Comparison of ENCODE assay signal across 8 cellular contexts in the genomic region with DNA sequence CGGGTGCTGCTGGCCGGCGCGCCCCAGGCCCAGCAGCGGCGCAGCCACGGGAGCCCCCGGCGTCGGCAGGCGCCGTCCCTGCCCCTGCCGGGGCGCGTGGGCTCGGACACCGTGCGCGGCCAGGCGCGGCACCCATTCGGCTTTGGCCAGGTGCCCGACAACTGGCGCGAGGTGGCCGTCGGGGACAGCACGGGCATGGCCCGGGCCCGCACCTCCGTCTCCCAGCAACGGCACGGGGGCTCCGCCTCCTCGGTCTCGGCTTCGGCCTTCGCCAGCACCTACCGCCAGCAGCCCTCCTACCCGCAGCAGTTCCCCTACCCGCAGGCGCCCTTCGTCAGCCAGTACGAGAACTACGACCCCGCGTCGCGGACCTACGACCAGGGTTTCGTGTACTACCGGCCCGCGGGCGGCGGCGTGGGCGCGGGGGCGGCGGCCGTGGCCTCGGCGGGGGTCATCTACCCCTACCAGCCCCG. TPM values are rescaled to one million over a fixed set of nuclear protein-coding genes. Genes with fewer than 3 reads are reported as not detected.
DNase-seq lines count a peak whose midpoint lies in the region; ATAC-seq and TF ChIP-seq lines count a peak whose summit lies in the region.

No MANE protein-coding gene starts in this region.

- peak overlapping the region; percentile 47 for H3K4me3 Mint-ChIP-seq in stimulated activated naive CD8-positive, alpha-beta T cell treated with anti-CD3 and anti-CD28 coated beads, Interleukin-15, Interleukin-2, amounts not matched to agents 100 ng/mL and 50 ng/mL, for 24 hours

- H3K4me1 ChIP-seq in A673 (ENCODE audit: insufficient read depth, low read length, poor library complexity, severe bottlenecking) (peaks cover 50% of the 10 kb centered on the region), duodenal mucosa (ENCODE audit: control insufficient read depth in 1 of 2, insufficient read depth in 2 of 2, low read length in 2 of 2) (peaks cover 33 to 43% of the 10 kb centered on the region in 2 donors), mesenchymal stem cell (ENCODE audit: control insufficient read depth, insufficient read depth, low read depth, low read length) (peaks cover 65% of the 10 kb centered on the region)

- TF ChIP-seq CTCF in A673 (conservative IDR thresholded peaks at IDR 0.05; ENCODE audit: low read depth, low read length) = no peak
- no peak for TF ChIP-seq CTCF in VCaP (conservative IDR thresholded peaks at IDR 0.05)

- peaks cover 6% of the 10 kb centered on the region for H3K27me3 Mint-ChIP-seq in stimulated activated naive CD8-positive, alpha-beta T cell treated with anti-CD3 and anti-CD28 coated beads, Interleukin-15, Interleukin-2, amounts not matched to agents 100 ng/mL and 50 ng/mL, for 24 hours

- ATAC-seq in GM21717 (IDR thresholded peaks at IDR 0.05; ENCODE audit: unreplicated experiment) = no peak

- BruUV-seq in A673 (replicated peaks; lab: Mats Ljungman, UMichigan) = no TSS peak

- H3K4me1 Mint-ChIP-seq in stimulated activated naive CD8-positive, alpha-beta T cell treated with anti-CD3 and anti-CD28 coated beads, Interleukin-15, Interleukin-2, amounts not matched to agents 100 ng/mL and 50 ng/mL, for 24 hours (ENCODE audit: low read depth) = peaks cover 29% of the 10 kb centered on the region

- H3K27me3 ChIP-seq in A673 (replicated peaks; ENCODE audit: insufficient read depth, low read depth, low read length, poor library complexity) = no peaks in the 10 kb centered on the region
- H3K27me3 ChIP-seq in duodenal mucosa (ENCODE audit: control insufficient read depth in 1 of 2, insufficient read depth in 2 of 2, low read length in 2 of 2) = no peaks in the 10 kb centered on the region
- H3K27me3 ChIP-seq in mesenchymal stem cell (ENCODE audit: control insufficient read depth in 1 of 2, insufficient read depth in 1 of 2, low read length in 2 of 2) = no peaks in the 10 kb centered on the region

- H4K8ac ChIP-seq in mesenchymal stem cell (ENCODE audit: low read length) = peak overlapping the region; percentile 66

- intact Hi-C loops in A673 (cut with micrococcal nuclease; ENCODE audit: unreplicated experiment) = no loop called here

- H3K9ac ChIP-seq in duodenal mucosa (ENCODE audit: low read depth in 1 of 2, low read length in 2 of 2) (peak overlapping the region; percentile 54), mesenchymal stem cell (ENCODE audit: low read length) (peak overlapping the region; percentile 90)

- H2BK5ac ChIP-seq in mesenchymal stem cell (ENCODE audit: low read depth, low read length, poor library complexity, severe bottlenecking) = peak overlapping the region; percentile 39

- H3K27ac ChIP-seq in A673 (ENCODE audit: low read depth, low read length, poor library complexity, severe bottlenecking) (peak overlapping the region; percentile 89), VCaP (peak overlapping the region; percentile 99), duodenal mucosa (ENCODE audit: low read depth, low read length) (peak overlapping the region; percentile 20), mesenchymal stem cell (ENCODE audit: low read length, poor library complexity, severe bottlenecking) (peak overlapping the region; percentile 96)

- H3K27ac Mint-ChIP-seq in stimulated activated naive CD8-positive, alpha-beta T cell treated with anti-CD3 and anti-CD28 coated beads, Interleukin-15, Interleukin-2, amounts not matched to agents 100 ng/mL and 50 ng/mL, for 24 hours = no peak overlapping the region

- H2AFZ ChIP-seq in mesenchymal stem cell (ENCODE audit: low read depth, low read length) = peak overlapping the region; percentile 60

- peak; percentile 54 for DNase-seq in A673 (ENCODE audit: low spot score)
- peak; percentile 57 for DNase-seq in HK-2 (ENCODE audit: unreplicated experiment)
- peak; percentile 54 for DNase-seq in mesenchymal stem cell
- no peak for DNase-seq in putamen (ENCODE audit: low spot score)

- H3K4me2 ChIP-seq in mesenchymal stem cell (ENCODE audit: low read length, poor library complexity, severe bottlenecking) = peak overlapping the region; percentile 85

- H4K91ac ChIP-seq in mesenchymal stem cell (ENCODE audit: low read length) = peak overlapping the region; percentile 95

- H3K4me3 ChIP-seq in A673 (ENCODE audit: low read depth, low read length, poor library complexity, severe bottlenecking) (peak overlapping the region; percentile 86), duodenal mucosa (ENCODE audit: low read depth in 1 of 2, low read length in 2 of 2) (peak overlapping the region; percentile 68 to 70), mesenchymal stem cell (ENCODE audit: insufficient read depth in 1 of 2, low read depth in 1 of 2, low read length in 2 of 2) (peak overlapping the region; percentile 77 to 96)

- peaks cover 2% of the 10 kb centered on the region for H3K79me1 ChIP-seq in mesenchymal stem cell (replicated peaks; ENCODE audit: low read length, poor library complexity, severe bottlenecking)

- no peaks in the 10 kb centered on the region for H3K9me3 Mint-ChIP-seq in stimulated activated naive CD8-positive, alpha-beta T cell treated with anti-CD3 and anti-CD28 coated beads, Interleukin-15, Interleukin-2, amounts not matched to agents 100 ng/mL and 50 ng/mL, for 24 hours

- peak overlapping the region; percentile 90 to 95 for H3K18ac ChIP-seq in mesenchymal stem cell (ENCODE audit: low read depth in 1 of 2, low read length in 2 of 2)

- H3K9me3 ChIP-seq in A673 (ENCODE audit: low read depth, low read length, poor library complexity, severe bottlenecking) (no peaks in the 10 kb centered on the region), duodenal mucosa (ENCODE audit: control insufficient read depth in 1 of 2, low read length in 2 of 2) (no peaks in the 10 kb centered on the region), mesenchymal stem cell (ENCODE audit: control insufficient read depth, low read length) (no peaks in the 10 kb centered on the region)

- WGBS in mesenchymal stem cell = under 1% methylated on average over 50 of the region's 65 CpGs

- H3K36me3 ChIP-seq in A673 (ENCODE audit: insufficient read depth, low read length, poor library complexity, severe bottlenecking) = peaks cover 9% of the 10 kb centered on the region
- H3K36me3 ChIP-seq in duodenal mucosa (ENCODE audit: control insufficient read depth in 1 of 2, insufficient read depth in 2 of 2, low read length in 2 of 2) = no peaks in the 10 kb centered on the region
- H3K36me3 ChIP-seq in mesenchymal stem cell (ENCODE audit: control insufficient read depth in 1 of 2, insufficient read depth in 2 of 2, low read depth in 1 of 2, low read length in 2 of 2) = peaks cover 8 to 25% of the 10 kb centered on the region in 2 experiments

- peak overlapping the region; percentile 33 to 88 for H2BK12ac ChIP-seq in mesenchymal stem cell (ENCODE audit: low read length in 2 of 2)

- peak overlapping the region in 1 of 2 experiments; percentile 91 for H3K23ac ChIP-seq in mesenchymal stem cell (ENCODE audit: low read length in 2 of 2)

- H2BK15ac ChIP-seq in mesenchymal stem cell (ENCODE audit: low read depth, poor library complexity, severe bottlenecking) = peak overlapping the region; percentile 97

- peak overlapping the region; percentile 24 for H2AK5ac ChIP-seq in mesenchymal stem cell (ENCODE audit: low read length, severe bottlenecking)

- peak overlapping the region; percentile 76 for H2BK120ac ChIP-seq in mesenchymal stem cell (ENCODE audit: low read depth, low read length)

- CTCF ChIA-PET in A673 (lab: Charles Lee) = interaction anchor here (0.7 to 1.6 kb wide), 5 partner anchors 14 to 53 kb away, joined by 3 to 6 read pairs (median 6); no protein-coding TSS in a partner anchor

- H3K4ac ChIP-seq in mesenchymal stem cell (ENCODE audit: low read depth in 1 of 2, low read length in 2 of 2) = peak overlapping the region; percentile 60 to 91

- no peaks in the 10 kb centered on the region for H3K36me3 Mint-ChIP-seq in stimulated activated naive CD8-positive, alpha-beta T cell treated with anti-CD3 and anti-CD28 coated beads, Interleukin-15, Interleukin-2, amounts not matched to agents 100 ng/mL and 50 ng/mL, for 24 hours (ENCODE audit: low read depth)

- POLR2A ChIA-PET in A673 (lab: Charles Lee; ENCODE audit: low non-redundant PET) = no interaction called here

- peak overlapping the region in 1 of 2 experiments; percentile 82 for H3K14ac ChIP-seq in mesenchymal stem cell (ENCODE audit: low read length in 2 of 2)

RNA-seq across cellular contexts. Expression of gene LOXL1, which starts 0.8 kb away (rescaled TPM):
- 117 and 128 TPM in 2 replicates for total RNA-seq in A673 (2021)
- polyA plus RNA-seq in mesenchymal stem cell (2013, experiment 1 of 2) = 187 TPM
- 181 TPM for polyA plus RNA-seq in mesenchymal stem cell (2013, experiment 2 of 2)

RNA-seq across cellular contexts. Expression of gene TBC1D21, which starts 53.7 kb away (rescaled TPM):
- not detected in 2 replicates for total RNA-seq in A673 (2021)
- not detected for polyA plus RNA-seq in mesenchymal stem cell (2013, experiment 1 of 2)
- not detected for polyA plus RNA-seq in mesenchymal stem cell (2013, experiment 2 of 2)

Comparison
In these comparisons a context has a peak if more than half of its experiments do, and no peak if none do; other contexts are left out.
1. H3K27ac ChIP-seq: peak in every context shown above with its lines; median percentile 99 in VCaP; 96 in mesenchymal stem cell; 89 in A673; 20 in duodenal mucosa.